10 cellular contexts compared by ENCODE assay signal in the genomic region with DNA sequence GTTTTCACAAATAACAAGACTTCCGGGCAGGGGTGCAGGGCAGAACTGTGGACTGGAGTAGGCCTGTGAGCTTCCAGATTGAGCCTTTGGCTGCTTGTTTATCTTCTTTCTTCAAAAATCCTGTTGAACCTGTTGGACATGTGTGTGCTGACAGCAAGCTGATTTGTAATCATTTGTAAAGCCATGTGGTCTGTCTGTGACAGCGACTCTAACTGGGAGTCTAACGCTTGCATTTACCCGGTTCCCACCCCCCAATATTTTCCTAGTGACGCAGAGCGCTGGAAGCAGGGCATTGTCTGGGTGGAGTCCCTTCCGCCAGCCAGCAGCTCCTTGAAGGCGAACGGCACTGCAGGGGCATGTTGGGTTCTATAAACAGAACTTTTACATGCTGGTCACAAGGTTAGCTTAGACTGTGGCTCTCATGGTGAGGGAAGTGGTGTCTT.
A peak's percentile ranks its signal among the peaks of the same experiment; 100 is the strongest.
DNase-seq lines count a peak whose midpoint lies in the region; ATAC-seq, FAIRE-seq and TF ChIP-seq lines count a peak whose summit lies in the region.
"Had no signal": no experiment of that assay in that cellular context is flagged by ENCODE, and none has a peak within 500 bp of the region (broad histone marks: within the 10 kb centered on the region; RNA-seq: fewer than 3 reads in every experiment).

No MANE protein-coding gene starts in this region.

- H3K4me1 ChIP-seq in pancreas = peaks cover 77 to 92% (median 89%) of the 10 kb centered on the region in 3 donors
- no peaks in the 10 kb centered on the region for H3K4me1 ChIP-seq in CD4-positive, alpha-beta memory T cell (ENCODE audit: insufficient read depth, low read length)

- POLR2A ChIA-PET in CD4-positive, alpha-beta memory T cell (lab: Charles Lee; ENCODE audit: partially characterized antibody) = no interaction called here

- WGBS in pancreas, 2 donors = 15 to 18% methylated on average over 9 of the region's 9 CpGs

- H3K27me3 ChIP-seq in pancreas = no peaks in the 10 kb centered on the region
- H3K27me3 ChIP-seq in CD4-positive, alpha-beta memory T cell (ENCODE audit: insufficient read depth, low read length) = no peaks in the 10 kb centered on the region

- no peak for TF ChIP-seq CTCF in pancreas (IDR thresholded peaks at IDR 0.05)

- H3K4me1 Mint-ChIP-seq in CD4-positive, alpha-beta memory T cell = no peaks in the 10 kb centered on the region

- no peak overlapping the region for H3K4me3 Mint-ChIP-seq in CD4-positive, alpha-beta memory T cell

- intact Hi-C loops in pancreas (cut with DNase I) = no loop called here
- intact Hi-C loops in CD4-positive, alpha-beta memory T cell (cut with micrococcal nuclease) = no loop called here

- no peak overlapping the region for H3K4me3 ChIP-seq in pancreas
- no peak overlapping the region for H3K4me3 ChIP-seq in CD4-positive, alpha-beta memory T cell (ENCODE audit: low read length in 2 of 2)

- no peaks in the 10 kb centered on the region for H3K36me3 ChIP-seq in pancreas
- H3K36me3 ChIP-seq in CD4-positive, alpha-beta memory T cell (ENCODE audit: insufficient read depth, low read length) = no peaks in the 10 kb centered on the region

- no peaks in the 10 kb centered on the region for H3K36me3 Mint-ChIP-seq in CD4-positive, alpha-beta memory T cell

- peak overlapping the region; percentile 69 to 96 (median 84) for H3K27ac ChIP-seq in pancreas
- H3K27ac ChIP-seq in CD4-positive, alpha-beta memory T cell (ENCODE audit: low read depth, low read length) = no peak overlapping the region

- peaks cover 2 to 3% of the 10 kb centered on the region in 2 donors for H3K27me3 Mint-ChIP-seq in CD4-positive, alpha-beta memory T cell

- H3K9me3 ChIP-seq in pancreas = no peaks in the 10 kb centered on the region
- no peaks in the 10 kb centered on the region for H3K9me3 ChIP-seq in CD4-positive, alpha-beta memory T cell (ENCODE audit: control insufficient read depth in 1 of 2, low read length in 2 of 2)

- CTCF ChIA-PET in CD4-positive, alpha-beta memory T cell (lab: Charles Lee; ENCODE audit: partially characterized antibody) = no interaction called here

- FAIRE-seq in pancreas (lab: Jason Lieb, UNC) = peak; percentile 59
- FAIRE-seq: HTR-8/SVneo had no signal

- peak; percentile 78 to 83 (median 80) for ATAC-seq in pancreas
- no peak for ATAC-seq in SK-N-SH treated with all-trans-retinoic acid at 6 μM for 48 hours
- no peak for ATAC-seq in HG03039 (IDR thresholded peaks at IDR 0.05; ENCODE audit: unreplicated experiment)
- no peak for ATAC-seq in GM21786 (IDR thresholded peaks at IDR 0.05; ENCODE audit: unreplicated experiment)

- no peak overlapping the region for H3K27ac Mint-ChIP-seq in CD4-positive, alpha-beta memory T cell

- DNase-seq in DMS53 treated with DMSO at 0.1 percent for 48 hours (lab: John Stamatoyannopoulos, UW; ENCODE audit: unreplicated experiment) = peak; percentile 97
- DNase-seq in RPMI7951 (ENCODE audit: low read depth) = peak; percentile 18
- peak; percentile 29 for DNase-seq in globus pallidus (ENCODE audit: low spot score)
- peak; percentile 74 to 93 (median 90) for DNase-seq in pancreas
- no peak for DNase-seq in CD4-positive, alpha-beta memory T cell
- DNase-seq: T-helper 9 cell had no signal

- H3K9me3 Mint-ChIP-seq in CD4-positive, alpha-beta memory T cell = no peaks in the 10 kb centered on the region

TF ChIP-seq in SK-N-SH treated with all-trans-retinoic acid at 6 μM for 48 hours, 23 proteins besides CTCF, POLR2A, EP300 and RAD21:
- TF ChIP-seq ZNF565 (CRISPR knock-in tag; conservative IDR thresholded peaks at IDR 0.05; ENCODE audit: low read depth) (no peak), CSDC2 (CRISPR knock-in tag; IDR thresholded peaks at IDR 0.05) (no peak), ZFP30 (CRISPR knock-in tag; IDR thresholded peaks at IDR 0.05) (no peak), TOX (CRISPR knock-in tag; IDR thresholded peaks at IDR 0.05; ENCODE audit: borderline replicate concordance) (no peak), PPARA (CRISPR knock-in tag; IDR thresholded peaks at IDR 0.05; ENCODE audit: borderline replicate concordance) (no peak), ARNTL (CRISPR knock-in tag; IDR thresholded peaks at IDR 0.05; ENCODE audit: borderline replicate concordance, low read depth) (no peak), BACH2 (CRISPR knock-in tag; IDR thresholded peaks at IDR 0.05; ENCODE audit: borderline replicate concordance) (no peak), ZNF8 (CRISPR knock-in tag; IDR thresholded peaks at IDR 0.05) (no peak), SNAI2 (CRISPR knock-in tag; IDR thresholded peaks at IDR 0.05) (no peak), ZC3H10 (CRISPR knock-in tag; IDR thresholded peaks at IDR 0.05) (no peak), ESRRG (CRISPR knock-in tag; IDR thresholded peaks at IDR 0.05) (no peak), GLIS3 (CRISPR knock-in tag; IDR thresholded peaks at IDR 0.05) (no peak)
- TF ChIP-seq, protein P1, sequence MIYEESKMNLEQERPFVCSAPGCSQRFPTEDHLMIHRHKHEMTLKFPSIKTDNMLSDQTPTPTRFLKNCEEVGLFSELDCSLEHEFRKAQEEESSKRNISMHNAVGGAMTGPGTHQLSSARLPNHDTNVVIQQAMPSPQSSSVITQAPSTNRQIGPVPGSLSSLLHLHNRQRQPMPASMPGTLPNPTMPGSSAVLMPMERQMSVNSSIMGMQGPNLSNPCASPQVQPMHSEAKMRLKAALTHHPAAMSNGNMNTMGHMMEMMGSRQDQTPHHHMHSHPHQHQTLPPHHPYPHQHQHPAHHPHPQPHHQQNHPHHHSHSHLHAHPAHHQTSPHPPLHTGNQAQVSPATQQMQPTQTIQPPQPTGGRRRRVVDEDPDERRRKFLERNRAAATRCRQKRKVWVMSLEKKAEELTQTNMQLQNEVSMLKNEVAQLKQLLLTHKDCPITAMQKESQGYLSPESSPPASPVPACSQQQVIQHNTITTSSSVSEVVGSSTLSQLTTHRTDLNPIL (CRISPR knock-in tag; IDR thresholded peaks at IDR 0.05; ENCODE audit: low read depth) = no peak
- TF ChIP-seq, protein P2, sequence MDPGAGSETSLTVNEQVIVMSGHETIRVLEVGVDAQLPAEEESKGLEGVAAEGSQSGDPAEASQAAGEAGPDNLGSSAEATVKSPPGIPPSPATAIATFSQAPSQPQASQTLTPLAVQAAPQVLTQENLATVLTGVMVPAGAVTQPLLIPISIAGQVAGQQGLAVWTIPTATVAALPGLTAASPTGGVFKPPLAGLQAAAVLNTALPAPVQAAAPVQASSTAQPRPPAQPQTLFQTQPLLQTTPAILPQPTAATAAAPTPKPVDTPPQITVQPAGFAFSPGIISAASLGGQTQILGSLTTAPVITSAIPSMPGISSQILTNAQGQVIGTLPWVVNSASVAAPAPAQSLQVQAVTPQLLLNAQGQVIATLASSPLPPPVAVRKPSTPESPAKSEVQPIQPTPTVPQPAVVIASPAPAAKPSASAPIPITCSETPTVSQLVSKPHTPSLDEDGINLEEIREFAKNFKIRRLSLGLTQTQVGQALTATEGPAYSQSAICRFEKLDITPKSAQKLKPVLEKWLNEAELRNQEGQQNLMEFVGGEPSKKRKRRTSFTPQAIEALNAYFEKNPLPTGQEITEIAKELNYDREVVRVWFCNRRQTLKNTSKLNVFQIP (CRISPR knock-in tag; IDR thresholded peaks at IDR 0.05; ENCODE audit: borderline replicate concordance, low read depth) = no peak
- TF ChIP-seq, protein P3, sequence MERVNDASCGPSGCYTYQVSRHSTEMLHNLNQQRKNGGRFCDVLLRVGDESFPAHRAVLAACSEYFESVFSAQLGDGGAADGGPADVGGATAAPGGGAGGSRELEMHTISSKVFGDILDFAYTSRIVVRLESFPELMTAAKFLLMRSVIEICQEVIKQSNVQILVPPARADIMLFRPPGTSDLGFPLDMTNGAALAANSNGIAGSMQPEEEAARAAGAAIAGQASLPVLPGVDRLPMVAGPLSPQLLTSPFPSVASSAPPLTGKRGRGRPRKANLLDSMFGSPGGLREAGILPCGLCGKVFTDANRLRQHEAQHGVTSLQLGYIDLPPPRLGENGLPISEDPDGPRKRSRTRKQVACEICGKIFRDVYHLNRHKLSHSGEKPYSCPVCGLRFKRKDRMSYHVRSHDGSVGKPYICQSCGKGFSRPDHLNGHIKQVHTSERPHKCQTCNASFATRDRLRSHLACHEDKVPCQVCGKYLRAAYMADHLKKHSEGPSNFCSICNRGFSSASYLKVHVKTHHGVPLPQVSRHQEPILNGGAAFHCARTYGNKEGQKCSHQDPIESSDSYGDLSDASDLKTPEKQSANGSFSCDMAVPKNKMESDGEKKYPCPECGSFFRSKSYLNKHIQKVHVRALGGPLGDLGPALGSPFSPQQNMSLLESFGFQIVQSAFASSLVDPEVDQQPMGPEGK (CRISPR knock-in tag; IDR thresholded peaks at IDR 0.05; ENCODE audit: borderline replicate concordance) = no peak

Comparison
In these comparisons a context has a peak if more than half of its experiments do, and no peak if none do; other contexts are left out.
1. DNase-seq: peak in DMS53 treated with DMSO at 0.1 percent for 48 hours (single experiment), RPMI7951 (single experiment), globus pallidus (single experiment) and pancreas (6 of 6); none in CD4-positive, alpha-beta memory T cell (0 of 5).
2. ATAC-seq: peak in pancreas (4 of 4); none in SK-N-SH treated with all-trans-retinoic acid at 6 μM for 48 hours (single experiment), HG03039 (single experiment) and GM21786 (single experiment).